In genomic region chr6:43668151-43669028, GRCh38 we compare ENCODE assay signal across 8 cellular contexts. TPM values are rescaled to one million over a fixed set of nuclear protein-coding genes. Genes with fewer than 3 reads are reported as not detected.
A peak's percentile ranks its signal among the peaks of the same experiment; 100 is the strongest.
DNase-seq lines count a peak whose midpoint lies in the region; ATAC-seq and TF ChIP-seq lines count a peak whose summit lies in the region.

No MANE protein-coding gene starts in this region.

- intact Hi-C loops in right cardiac atrium (cut with DNase I) = loop anchor here (5.0 to 10.0 kb wide), 4 partner anchors 99 to 416 kb away; partner anchors contain the start of gene VEGFA (in 3 of the 4)
- intact Hi-C loops in sciatic nerve (cut with DNase I) = loop anchor here (5.0 kb wide), 2 partner anchors 104 to 409 kb away; partner anchors contain the start of gene VEGFA

- peaks cover 28% of the 10 kb centered on the region for H3K36me3 ChIP-seq in effector memory CD4-positive, alpha-beta T cell (ENCODE audit: control insufficient read depth, insufficient read depth, low read length)

- DNase-seq in AG04449 (ENCODE audit: low read depth, low spot score) (no peak), LoVo (ENCODE audit: low spot score) (peak; percentile 37), SHP77 (lab: John Stamatoyannopoulos, UW) (peak; percentile 73 to 75), amygdala (lab: John Stamatoyannopoulos, UW) (peak in 43 of 56 donors; percentile 6 to 77 (median 45)), right cardiac atrium (peak; percentile 54 to 84 (median 83)), sciatic nerve (ENCODE audit: low spot score) (no peak)
- DNase-seq in effector memory CD4-positive, alpha-beta T cell = no peak

- H3K27ac ChIP-seq in right cardiac atrium (ENCODE audit: low read length) = peak overlapping the region; percentile 61
- no peak overlapping the region for H3K27ac ChIP-seq in effector memory CD4-positive, alpha-beta T cell (ENCODE audit: insufficient read depth, low read length, poor library complexity, severe bottlenecking)

- 19% methylated on average over 17 of the region's 17 CpGs for WGBS in right cardiac atrium

- no peak overlapping the region for H3K4me3 ChIP-seq in AG04449 (ENCODE audit: low read depth, low read length)
- H3K4me3 ChIP-seq in right cardiac atrium (ENCODE audit: low read length) = no peak overlapping the region
- H3K4me3 ChIP-seq in effector memory CD4-positive, alpha-beta T cell (ENCODE audit: insufficient read depth, low read depth, low read length, poor library complexity, severe bottlenecking) = no peak overlapping the region

- no peaks in the 10 kb centered on the region for H3K27me3 ChIP-seq in right cardiac atrium (ENCODE audit: control insufficient read depth, insufficient read depth)
- H3K27me3 ChIP-seq in effector memory CD4-positive, alpha-beta T cell (replicated peaks; ENCODE audit: control insufficient read depth, insufficient read depth, low read length, poor library complexity, severe bottlenecking) = no peaks in the 10 kb centered on the region

- TF ChIP-seq POLR2A in GM19193 (IDR thresholded peaks at IDR 0.05; ENCODE audit: extremely low read depth, insufficient read depth, insufficient read length) = peak; percentile 19

- POLR2A ChIA-PET in AG04449 (lab: Yijun Ruan, JAX) = interaction anchor here (1.0 to 1.4 kb wide), 2 partner anchors 19 to 102 kb away, joined by 3 to 6 read pairs; partner anchors contain the start of genes MRPS18A and VEGFA

- peak; percentile 77 for TF ChIP-seq CTCF in AG04449 (IDR thresholded peaks at IDR 0.05; ENCODE audit: insufficient read depth, low read length, missing control alignments)

- ATAC-seq in right cardiac atrium (peak; percentile 57 to 62), sciatic nerve (peak; percentile 33)

- CTCF ChIA-PET in AG04449 (lab: Yijun Ruan, JAX) = interaction anchor here (0.8 to 15.5 kb wide), 33 partner anchors 11 to 525 kb away, joined by 3 to 324 read pairs (median 5); partner anchors contain the start of genes MRPS18A and RSPH9

- no peaks in the 10 kb centered on the region for H3K9me3 ChIP-seq in right cardiac atrium (ENCODE audit: control insufficient read depth, low read length)
- H3K9me3 ChIP-seq in effector memory CD4-positive, alpha-beta T cell (ENCODE audit: control insufficient read depth, low read length) = no peaks in the 10 kb centered on the region

- H3K4me1 ChIP-seq in right cardiac atrium (ENCODE audit: control insufficient read depth, insufficient read depth, low read length) = peaks cover 21% of the 10 kb centered on the region
- peaks cover 10% of the 10 kb centered on the region for H3K4me1 ChIP-seq in effector memory CD4-positive, alpha-beta T cell (ENCODE audit: control insufficient read depth, insufficient read depth, low read length, poor library complexity, severe bottlenecking)

RNA-seq across cellular contexts. Expression of gene MRPS18A, which starts 19.2 kb away (rescaled TPM):
- total RNA-seq in right cardiac atrium (10 to 100 TPM; 33.1 to 39.0 (median 34.9) TPM), sciatic nerve (29.7 TPM)
- polyA plus RNA-seq in right cardiac atrium = 58.0 TPM

RNA-seq across cellular contexts. Expression of gene RSPH9, which starts 23.6 kb away (rescaled TPM):
- under 1 TPM in 3 of 4 donors, not detected in 1; 0.11 to 0.18 (median 0.14) TPM for total RNA-seq in right cardiac atrium
- 0.29 TPM for polyA plus RNA-seq in right cardiac atrium
- total RNA-seq in sciatic nerve = 0.49 TPM

RNA-seq across cellular contexts. Expression of gene MAD2L1BP, which starts 32.8 kb away (rescaled TPM):
- total RNA-seq in right cardiac atrium (10 to 100 TPM; 24.4 to 25.6 (median 25.0) TPM), sciatic nerve (16.8 TPM)
- 21.6 TPM for polyA plus RNA-seq in right cardiac atrium

RNA-seq across cellular contexts. Expression of gene GTPBP2, which starts 39.3 kb away (rescaled TPM):
- total RNA-seq in right cardiac atrium (10 to 100 TPM; 21.8 to 30.7 (median 28.5) TPM), sciatic nerve (60.6 TPM)
- polyA plus RNA-seq in right cardiac atrium = 24.6 TPM

Comparison
In these comparisons a context has a peak if more than half of its experiments do, and no peak if none do; other contexts are left out.
1. DNase-seq: peak in LoVo (single experiment), SHP77 (2 of 2), amygdala (43 of 56) and right cardiac atrium (3 of 3); none in AG04449 (single experiment), sciatic nerve (single experiment) and effector memory CD4-positive, alpha-beta T cell (0 of 3).